In the genomic region with DNA sequence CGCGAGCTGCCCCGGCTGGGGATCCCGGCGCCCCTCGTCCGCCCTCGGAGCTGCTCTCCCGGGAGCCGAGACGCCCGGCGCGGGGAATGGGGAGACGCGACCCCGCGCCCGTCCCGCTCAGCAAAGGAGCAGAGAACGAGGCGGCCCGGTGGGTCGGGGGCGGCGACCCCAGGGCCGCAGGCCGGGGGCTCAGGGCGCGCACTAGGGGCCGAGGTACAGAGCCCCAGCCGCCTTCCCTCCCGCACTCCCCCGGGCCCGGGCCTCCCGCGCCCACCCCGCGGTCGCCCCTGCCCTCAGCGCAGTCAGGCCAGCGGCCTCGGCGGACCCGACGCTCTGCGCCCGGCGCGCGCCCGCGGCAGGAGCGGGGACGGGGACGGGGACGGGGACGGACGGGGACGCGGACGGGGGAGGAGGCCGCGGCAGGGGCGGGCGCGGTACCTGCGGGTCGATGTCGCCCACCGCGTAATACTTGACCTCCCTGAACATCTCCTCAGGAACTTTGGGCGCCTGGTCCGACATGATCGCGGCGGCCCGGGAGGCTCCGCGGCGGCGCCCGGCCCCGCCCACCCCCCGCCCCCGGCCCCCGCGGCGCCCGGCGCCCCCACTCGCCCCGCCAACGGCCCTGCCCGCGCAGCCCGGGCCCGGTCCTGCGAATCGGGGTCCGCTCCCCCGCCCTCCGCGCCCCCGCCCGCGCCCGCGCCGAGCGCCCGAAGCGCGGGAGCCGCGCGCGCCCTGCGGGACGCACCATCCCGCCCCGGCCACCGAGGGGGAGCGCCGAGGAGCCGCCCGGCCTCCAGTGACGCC, we compare ENCODE assay signal across 1 cellular context.
TF ChIP-seq lines count a peak whose summit lies in the region.

PAXIP1 (minus strand) TSS at position 714 of the 804 bp plus-strand sequence; CDS start at position 519, 195 bp downstream.

TF ChIP-seq in GM12878, 131 proteins besides CTCF, POLR2A, EP300 and RAD21:
- TF ChIP-seq ZBTB4 (CRISPR knock-in tag; IDR thresholded peaks at IDR 0.05), result no peak
- no peak for TF ChIP-seq SUZ12 (IDR thresholded peaks at IDR 0.05; ENCODE audit: unreplicated experiment)
- TF ChIP-seq BCL11A (IDR thresholded peaks at IDR 0.05; ENCODE audit: low read depth, low read length), result no peak
- peak; percentile 67 for TF ChIP-seq DPF2 (IDR thresholded peaks at IDR 0.05)
- peak; percentile 87 for TF ChIP-seq GATAD2B (conservative IDR thresholded peaks at IDR 0.05; ENCODE audit: low read depth)
- TF ChIP-seq BACH1 (IDR thresholded peaks at IDR 0.05; ENCODE audit: borderline replicate concordance), result no peak
- TF ChIP-seq SMARCA5 (IDR thresholded peaks at IDR 0.05), result 0 out of 2 replicates have a peak, but pooled peaks have one; percentile 19
- TF ChIP-seq NR2F1 (conservative IDR thresholded peaks at IDR 0.05), result peak; percentile 56
- TF ChIP-seq YY1 (IDR thresholded peaks at IDR 0.05; ENCODE audit: low read depth, low read length), result peak; percentile 31; the same call in 1 of the 2 replicates
- TF ChIP-seq, protein P1, sequence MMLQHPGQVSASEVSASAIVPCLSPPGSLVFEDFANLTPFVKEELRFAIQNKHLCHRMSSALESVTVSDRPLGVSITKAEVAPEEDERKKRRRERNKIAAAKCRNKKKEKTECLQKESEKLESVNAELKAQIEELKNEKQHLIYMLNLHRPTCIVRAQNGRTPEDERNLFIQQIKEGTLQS (IDR thresholded peaks at IDR 0.05; ENCODE audit: borderline replicate concordance, extremely low read depth, low read depth, low read length), result no peak
- TF ChIP-seq LARP7 (IDR thresholded peaks at IDR 0.05), result peak; percentile 80; the same call in 1 of the 2 replicates
- 0 out of 2 replicates have a peak, but pooled peaks have one; percentile 84 for TF ChIP-seq ZNF207 (IDR thresholded peaks at IDR 0.05; ENCODE audit: borderline replicate concordance)
- TF ChIP-seq TARDBP (IDR thresholded peaks at IDR 0.05; ENCODE audit: borderline replicate concordance), result no peak
- TF ChIP-seq NBN (IDR thresholded peaks at IDR 0.05), result no peak
- peak in 1 of 2 experiments; percentile 56; a peak in 1 of 3 replicates for TF ChIP-seq EGR1 (IDR thresholded peaks at IDR 0.05; ENCODE audit: borderline replicate concordance in 1 of 2, low read depth in 2 of 2, low read length in 2 of 2)
- no peak for TF ChIP-seq RB1 (IDR thresholded peaks at IDR 0.05; ENCODE audit: borderline replicate concordance)
